12 cellular contexts compared by ENCODE assay signal in the genomic region with DNA sequence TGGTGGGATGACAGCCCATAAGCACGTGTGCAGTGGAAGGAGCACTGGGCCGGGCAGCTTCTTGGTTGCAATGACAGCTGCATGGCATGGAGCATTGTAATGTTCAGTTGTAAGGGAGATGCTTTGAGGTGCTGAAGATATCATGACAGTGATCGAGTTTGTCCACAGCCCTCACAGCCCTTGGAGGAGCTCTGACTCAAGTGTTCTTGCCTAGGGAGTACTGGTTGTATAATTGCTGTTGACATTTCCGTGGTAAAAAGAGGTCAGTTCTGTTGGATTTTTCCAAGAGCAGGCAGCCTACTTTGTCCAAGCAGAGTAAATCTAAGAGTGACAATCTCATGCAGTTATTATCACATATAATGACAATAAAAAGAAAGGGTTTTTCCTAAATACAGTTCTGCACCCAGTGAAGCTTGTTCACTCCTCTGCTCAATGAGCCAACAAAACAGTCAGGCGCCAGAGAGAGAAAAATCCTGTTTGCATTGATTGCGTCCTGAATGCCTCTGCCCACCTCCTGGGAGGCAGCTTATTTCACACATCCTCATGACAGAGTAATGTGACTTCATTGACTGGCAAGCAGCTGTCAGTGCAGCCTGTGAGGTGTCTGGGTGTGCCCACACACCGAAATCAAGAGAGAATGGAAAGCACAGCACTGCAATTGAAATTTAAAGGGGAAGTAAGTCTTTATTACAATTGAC.
A peak's percentile ranks its signal among the peaks of the same experiment; 100 is the strongest.
DNase-seq lines count a peak whose midpoint lies in the region; ATAC-seq lines count a peak whose summit lies in the region.
"Had no signal": no experiment of that assay in that cellular context is flagged by ENCODE, and none has a peak within 500 bp of the region (broad histone marks: within the 10 kb centered on the region; RNA-seq: fewer than 3 reads in every experiment).

No MANE protein-coding gene starts in this region.

- ATAC-seq in HG03520 (IDR thresholded peaks at IDR 0.05; ENCODE audit: unreplicated experiment) (peak; percentile 46), esophagus mucosa (peak; percentile 50), HG02981 (IDR thresholded peaks at IDR 0.05; ENCODE audit: unreplicated experiment) (no peak)
- ATAC-seq: Right ventricle myocardium inferior had no signal

- intact Hi-C loops in posterior cingulate gyrus (cut with DNase I): no loop called here

- DNase-seq in NCI-H460 (ENCODE audit: extremely low read depth, low read depth): peak; percentile 14
- peak in 8 of 10 donors; percentile 33 to 88 (median 52) for DNase-seq in posterior cingulate gyrus
- DNase-seq in NCI-H1105 treated with DMSO at 0.1 percent for 48 hours (lab: John Stamatoyannopoulos, UW): no peak
- no peak for DNase-seq in dedifferentiated amniotic fluid mesenchymal stem cell (ENCODE audit: extremely low spot score)
- no peak for DNase-seq in cortex of kidney (lab: John Stamatoyannopoulos, UW)
- DNase-seq: activated CD4-positive, alpha-beta T cell treated with anti-CD3 and anti-CD28 coated beads, Interleukin-2, amount 50 U/mL, for 1 hour; DMS53; spleen had no signal

Comparison
In these comparisons a context has a peak if more than half of its experiments do, and no peak if none do; other contexts are left out.
1. DNase-seq: peak in NCI-H460 (single experiment) and posterior cingulate gyrus (8 of 10); none in NCI-H1105 treated with DMSO at 0.1 percent for 48 hours (single experiment), dedifferentiated amniotic fluid mesenchymal stem cell (single experiment) and cortex of kidney (single experiment).